In the genomic region with DNA sequence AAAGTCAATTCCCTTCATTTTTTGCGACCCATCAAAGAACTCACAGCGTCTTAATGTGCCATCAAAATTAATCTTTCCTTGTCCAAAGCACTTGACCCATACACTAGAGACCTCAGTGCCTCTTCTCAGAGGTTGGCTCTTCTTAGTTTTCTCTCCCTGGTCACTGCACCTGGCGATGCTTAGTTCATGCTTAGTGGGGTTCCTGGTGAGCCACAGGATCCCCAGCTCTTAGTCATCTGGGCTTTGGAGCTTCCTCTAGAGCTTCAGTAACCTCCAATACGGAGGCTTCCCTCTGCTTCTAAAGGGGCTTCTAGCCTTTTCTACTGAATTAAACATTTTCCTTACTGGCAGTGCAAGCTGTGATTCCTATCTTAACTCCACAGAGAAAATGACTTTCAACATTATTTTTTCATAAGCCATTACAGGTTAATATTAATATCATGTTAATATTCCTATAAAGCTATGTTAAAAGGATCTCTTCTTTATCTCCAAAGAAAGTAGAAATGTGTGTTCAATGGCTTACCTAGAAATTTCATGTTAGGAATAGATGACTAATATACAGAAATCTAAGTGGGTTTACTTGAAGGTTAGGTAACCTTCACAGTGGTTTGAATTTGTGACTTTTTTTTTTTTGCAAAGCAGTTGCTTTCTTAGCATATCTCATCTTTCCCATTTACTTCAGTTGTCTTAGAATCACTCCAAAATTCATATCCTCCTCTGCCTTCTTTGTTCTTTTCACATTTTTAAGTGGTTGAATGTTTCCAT, we compare ENCODE assay signal across 18 cellular contexts.
A peak's percentile ranks its signal among the peaks of the same experiment; 100 is the strongest.
DNase-seq lines count a peak whose midpoint lies in the region; ATAC-seq and TF ChIP-seq lines count a peak whose summit lies in the region.
"Had no signal": no experiment of that assay in that cellular context is flagged by ENCODE, and none has a peak within 500 bp of the region (broad histone marks: within the 10 kb centered on the region; RNA-seq: fewer than 3 reads in every experiment).

No MANE protein-coding gene starts in this region.

- DNase-seq in activated CD4-positive, alpha-beta T cell treated with anti-CD3 and anti-CD28 coated beads, Interleukin-2, amount 10 ng/mL, durations not matched to agents 24 days and 14 days, result no peak
- no peak for DNase-seq in activated CD4-positive, alpha-beta T cell treated with anti-CD3 and anti-CD28 coated beads for 1 hour
- peak; percentile 36 for DNase-seq in myocyte (ENCODE audit: low read depth)
- no peak for DNase-seq in ureter (ENCODE audit: low spot score)
- no peak for DNase-seq in coronary artery (ENCODE audit: low spot score)
- no peak for DNase-seq in naive thymus-derived CD8-positive, alpha-beta T cell
- DNase-seq: activated CD4-positive, alpha-beta T cell treated with anti-CD3 and anti-CD28 coated beads, Interleukin-2, amount 50 U/mL, for 4 hours; activated naive CD4-positive, alpha-beta T cell; CD8-positive, alpha-beta memory T cell; effector memory CD8-positive, alpha-beta T cell; EL; GM23248; left ventricle myocardium superior; NCI-H1694; NCI-H510A treated with DMSO at 0.1 percent for 48 hours had no signal

- POLR2A ChIA-PET in naive thymus-derived CD8-positive, alpha-beta T cell (lab: Charles Lee), result interaction anchor here (0.5 kb wide), 1 partner anchor 477 kb away, joined by 3 read pairs; no protein-coding TSS in a partner anchor

- peak overlapping the region; percentile 83 for H3K27ac Mint-ChIP-seq in activated CD4-positive, alpha-beta T cell treated with anti-CD3 and anti-CD28 coated beads, Interleukin-2, amount 10 ng/mL, durations not matched to agents 24 days and 14 days
- H3K27ac Mint-ChIP-seq in T-helper 1 cell treated with Interleukin-12 subunit alpha and Interleukin-12 subunit beta and Interleukin-4 antibody, amounts not matched to agents 30 μg/mL and 1 μg/mL, for 36 hours, result peak overlapping the region; percentile 66
- H3K27ac Mint-ChIP-seq in naive thymus-derived CD8-positive, alpha-beta T cell, result peak overlapping the region in 3 of 10 donors; percentile 33 to 53 (median 42)
- H3K27ac Mint-ChIP-seq: progenitor cell of endocrine pancreas had no signal

- peaks cover 25% of the 10 kb centered on the region for H3K4me1 Mint-ChIP-seq in activated CD4-positive, alpha-beta T cell treated with anti-CD3 and anti-CD28 coated beads, Interleukin-2, amount 10 ng/mL, durations not matched to agents 24 days and 14 days
- peaks cover 22% of the 10 kb centered on the region for H3K4me1 Mint-ChIP-seq in T-helper 1 cell treated with Interleukin-12 subunit alpha and Interleukin-12 subunit beta and Interleukin-4 antibody, amounts not matched to agents 30 μg/mL and 1 μg/mL, for 36 hours (ENCODE audit: low read depth)
- peaks cover 0 to 6% (median 0%) of the 10 kb centered on the region in 4 donors for H3K4me1 Mint-ChIP-seq in naive thymus-derived CD8-positive, alpha-beta T cell

- H3K36me3 Mint-ChIP-seq in activated CD4-positive, alpha-beta T cell treated with anti-CD3 and anti-CD28 coated beads, Interleukin-2, amount 10 ng/mL, durations not matched to agents 24 days and 14 days (ENCODE audit: low read depth), result no peaks in the 10 kb centered on the region
- H3K36me3 Mint-ChIP-seq in T-helper 1 cell treated with Interleukin-12 subunit alpha and Interleukin-12 subunit beta and Interleukin-4 antibody, amounts not matched to agents 30 μg/mL and 1 μg/mL, for 36 hours (ENCODE audit: low read depth), result peaks cover 2% of the 10 kb centered on the region
- peaks cover 0 to 3% (median 0%) of the 10 kb centered on the region in 3 donors for H3K36me3 Mint-ChIP-seq in naive thymus-derived CD8-positive, alpha-beta T cell

- no peaks in the 10 kb centered on the region for H3K27me3 Mint-ChIP-seq in activated CD4-positive, alpha-beta T cell treated with anti-CD3 and anti-CD28 coated beads, Interleukin-2, amount 10 ng/mL, durations not matched to agents 24 days and 14 days
- no peaks in the 10 kb centered on the region for H3K27me3 Mint-ChIP-seq in T-helper 1 cell treated with Interleukin-12 subunit alpha and Interleukin-12 subunit beta and Interleukin-4 antibody, amounts not matched to agents 30 μg/mL and 1 μg/mL, for 36 hours (ENCODE audit: low read depth)
- no peaks in the 10 kb centered on the region for H3K27me3 Mint-ChIP-seq in naive thymus-derived CD8-positive, alpha-beta T cell
- H3K27me3 Mint-ChIP-seq: CD8-positive, alpha-beta memory T cell; effector memory CD8-positive, alpha-beta T cell had no signal

- peak overlapping the region; percentile 27 for H3K4me3 Mint-ChIP-seq in activated CD4-positive, alpha-beta T cell treated with anti-CD3 and anti-CD28 coated beads, Interleukin-2, amount 10 ng/mL, durations not matched to agents 24 days and 14 days
- peak overlapping the region; percentile 43 for H3K4me3 Mint-ChIP-seq in T-helper 1 cell treated with Interleukin-12 subunit alpha and Interleukin-12 subunit beta and Interleukin-4 antibody, amounts not matched to agents 30 μg/mL and 1 μg/mL, for 36 hours
- H3K4me3 Mint-ChIP-seq in naive thymus-derived CD8-positive, alpha-beta T cell, result no peak overlapping the region
- H3K4me3 Mint-ChIP-seq: CD8-positive, alpha-beta memory T cell; effector memory CD8-positive, alpha-beta T cell had no signal

- H3K27ac ChIP-seq in coronary artery, result no peak overlapping the region
- H3K27ac ChIP-seq: GM23248 had no signal

- TF ChIP-seq CTCF in coronary artery (IDR thresholded peaks at IDR 0.05), result no peak

- ATAC-seq in GM19395 (IDR thresholded peaks at IDR 0.05; ENCODE audit: unreplicated experiment), result peak; percentile 56
- no peak for ATAC-seq in naive thymus-derived CD8-positive, alpha-beta T cell
- ATAC-seq: effector memory CD8-positive, alpha-beta T cell; left ventricle myocardium superior had no signal

- no peak overlapping the region for H3K4me3 ChIP-seq in coronary artery
- H3K4me3 ChIP-seq: GM23248 had no signal

- H3K9me3 Mint-ChIP-seq in activated CD4-positive, alpha-beta T cell treated with anti-CD3 and anti-CD28 coated beads, Interleukin-2, amount 10 ng/mL, durations not matched to agents 24 days and 14 days, result no peaks in the 10 kb centered on the region
- no peaks in the 10 kb centered on the region for H3K9me3 Mint-ChIP-seq in T-helper 1 cell treated with Interleukin-12 subunit alpha and Interleukin-12 subunit beta and Interleukin-4 antibody, amounts not matched to agents 30 μg/mL and 1 μg/mL, for 36 hours
- H3K9me3 Mint-ChIP-seq in naive thymus-derived CD8-positive, alpha-beta T cell, result no peaks in the 10 kb centered on the region
- H3K9me3 Mint-ChIP-seq: CD8-positive, alpha-beta memory T cell; effector memory CD8-positive, alpha-beta T cell had no signal

- intact Hi-C loops in activated CD4-positive, alpha-beta T cell treated with anti-CD3 and anti-CD28 coated beads, Interleukin-2, amount 10 ng/mL, durations not matched to agents 24 days and 14 days (cut with micrococcal nuclease), result loop anchor here (1.0 to 2.0 kb wide), 4 partner anchors 9 to 196 kb away; no protein-coding TSS in a partner anchor

Comparison
In these comparisons a context has a peak if more than half of its experiments do, and no peak if none do; other contexts are left out.
1. H3K4me3 Mint-ChIP-seq: peak in activated CD4-positive, alpha-beta T cell treated with anti-CD3 and anti-CD28 coated beads, Interleukin-2, amount 10 ng/mL, durations not matched to agents 24 days and 14 days (single experiment) and T-helper 1 cell treated with Interleukin-12 subunit alpha and Interleukin-12 subunit beta and Interleukin-4 antibody, amounts not matched to agents 30 μg/mL and 1 μg/mL, for 36 hours (single experiment); none in naive thymus-derived CD8-positive, alpha-beta T cell (0 of 10).